Comparison of ENCODE assay signal across 1 cellular context in genomic region chr1:229627003-229627402, GRCh38.
TF ChIP-seq lines count a peak whose summit lies in the region.

No MANE protein-coding gene starts in this region.

TF ChIP-seq in SK-N-SH, 30 proteins besides CTCF, POLR2A, EP300 and RAD21 (continued from another document):
- TF ChIP-seq REST (IDR thresholded peaks at IDR 0.05; ENCODE audit: low read depth, low read length) = no peak
- no peak for TF ChIP-seq SIN3A (IDR thresholded peaks at IDR 0.05; ENCODE audit: borderline replicate concordance, low read depth, low read length)
- no peak for TF ChIP-seq USF1 (IDR thresholded peaks at IDR 0.05; ENCODE audit: borderline replicate concordance, low read depth)
- no peak for TF ChIP-seq TEAD4 (IDR thresholded peaks at IDR 0.05; ENCODE audit: borderline replicate concordance, insufficient read depth)
- no peak for TF ChIP-seq POLR2AphosphoS5 (IDR thresholded peaks at IDR 0.05; ENCODE audit: low read depth, low read length)
- no peak for TF ChIP-seq SMC3 (IDR thresholded peaks at IDR 0.05; ENCODE audit: low read depth, low read length)
- TF ChIP-seq RFX5 (IDR thresholded peaks at IDR 0.05; ENCODE audit: low read length) = no peak
- no peak for TF ChIP-seq NRF1 (IDR thresholded peaks at IDR 0.05; ENCODE audit: low read depth, low read length)
- no peak for TF ChIP-seq CHD2 (IDR thresholded peaks at IDR 0.05; ENCODE audit: low read length, partially characterized antibody)
- TF ChIP-seq TCF12 (IDR thresholded peaks at IDR 0.05) = no peak
